ENCODE assay signal across 24 cellular contexts in genomic region chr15:40809051-40809450, GRCh38. TPM values are rescaled to one million over a fixed set of nuclear protein-coding genes. Genes with fewer than 3 reads are reported as not detected.
DNase-seq lines count a peak whose midpoint lies in the region; ATAC-seq, FAIRE-seq and TF ChIP-seq lines count a peak whose summit lies in the region.
"Had no signal": no experiment of that assay in that cellular context is flagged by ENCODE, and none has a peak within 500 bp of the region (broad histone marks: within the 10 kb centered on the region; RNA-seq: fewer than 3 reads in every experiment).

No MANE protein-coding gene starts in this region.

- H3K27ac Mint-ChIP-seq in activated T-cell treated with anti-CD3 and anti-CD28 coated beads, Interleukin-2, amount 50 U/mL, for 72 hours, result no peak overlapping the region
- no peak overlapping the region for H3K27ac Mint-ChIP-seq in activated naive CD8-positive, alpha-beta T cell treated with anti-CD3 and anti-CD28 coated beads for 36 hours
- H3K27ac Mint-ChIP-seq: stimulated activated naive B cell treated with anti-CD40 and anti-IgM and Interleukin-4, amounts not matched to agents 10 μg/mL and 1 μg/mL and 100 μg/mL, for 72 hours had no signal

- BruUV-seq in HepG2 (replicated peaks; lab: Mats Ljungman, UMichigan), result no TSS peak

- H3K27me3 Mint-ChIP-seq in activated T-cell treated with anti-CD3 and anti-CD28 coated beads, Interleukin-2, amount 50 U/mL, for 72 hours (ENCODE audit: low read depth), result no peaks in the 10 kb centered on the region
- H3K27me3 Mint-ChIP-seq in activated naive CD8-positive, alpha-beta T cell treated with anti-CD3 and anti-CD28 coated beads for 36 hours, result no peaks in the 10 kb centered on the region
- H3K27me3 Mint-ChIP-seq: stimulated activated naive B cell treated with anti-CD40 and anti-IgM and Interleukin-4, amounts not matched to agents 10 μg/mL and 1 μg/mL and 100 μg/mL, for 72 hours had no signal

- no peak for FAIRE-seq in HepG2 (lab: Jason Lieb, UNC)
- FAIRE-seq: GM19239 had no signal

- no peak for DNase-seq in activated T-cell treated with anti-CD3 and anti-CD28 coated beads, Interleukin-2, amount 50 U/mL, for 72 hours
- no peak for DNase-seq in activated T-cell treated with anti-CD3 and anti-CD28 coated beads for 4 hours
- DNase-seq in RWPE2 (ENCODE audit: low spot score), result no peak
- DNase-seq in HepG2 (ENCODE audit: low spot score), result no peak
- DNase-seq in activated naive CD8-positive, alpha-beta T cell treated with anti-CD3 and anti-CD28 coated beads for 36 hours, result no peak
- no peak for DNase-seq in AML-193 (lab: John Stamatoyannopoulos, UW)
- DNase-seq in GM19240 (ENCODE audit: insufficient read length, low spot score), result no peak
- DNase-seq: activated CD4-positive, alpha-beta T cell treated with anti-CD3 and anti-CD28 coated beads for 4 hours; brain microvascular endothelial cell; DMS79 treated with DMSO at 0.1 percent for 48 hours; HCEC 1CT; KBM-7; kidney glomerular epithelial cell; NCI-H1092 treated with DMSO at 0.1 percent for 48 hours; NCI-H2107; NCI-H524 treated with DMSO at 0.1 percent for 48 hours; retina; stimulated activated naive B cell treated with anti-CD40 and anti-IgM and Interleukin-4, amounts not matched to agents 10 μg/mL and 1 μg/mL and 100 μg/mL, for 72 hours had no signal

- in situ Hi-C loops in HepG2 (cut with HindIII; ENCODE audit: extremely low pct_ligation_motif_present, low pct_unique_long_range_greater_than_20kb), result no loop called here

- H3K4me1 ChIP-seq in RWPE2 (ENCODE audit: insufficient read depth, poor library complexity, severe bottlenecking) (peaks cover 5% of the 10 kb centered on the region), HepG2 (ENCODE audit: insufficient read depth, low read length) (peaks cover 25% of the 10 kb centered on the region)

- no peaks in the 10 kb centered on the region for H4K20me1 ChIP-seq in HepG2 (ENCODE audit: insufficient read depth, low read length)

- H3K79me2 ChIP-seq in HepG2 (ENCODE audit: insufficient read depth, low read length), result peaks cover 18% of the 10 kb centered on the region

- intact Hi-C loops in HepG2 (cut with micrococcal nuclease; ENCODE audit: unreplicated experiment), result no loop called here

- peaks cover 22% of the 10 kb centered on the region for H3K4me1 Mint-ChIP-seq in activated T-cell treated with anti-CD3 and anti-CD28 coated beads, Interleukin-2, amount 50 U/mL, for 72 hours (ENCODE audit: low read depth)
- H3K4me1 Mint-ChIP-seq in activated naive CD8-positive, alpha-beta T cell treated with anti-CD3 and anti-CD28 coated beads for 36 hours, result peaks cover 16% of the 10 kb centered on the region

- H2AFZ ChIP-seq in HepG2 (ENCODE audit: low read length), result no peak overlapping the region

- TF ChIP-seq CTCF in RWPE2 (IDR thresholded peaks at IDR 0.05; ENCODE audit: poor library complexity, severe bottlenecking), result no peak
- no peak for TF ChIP-seq CTCF in HepG2 (CRISPR knock-in tag; IDR thresholded peaks at IDR 0.05)

- CTCF ChIA-PET in HepG2 (lab: Yijun Ruan, JAX; ENCODE audit: low intra/inter-chr PET ratio, low total read pairs), result no interaction called here

- no peak for ATAC-seq in activated T-cell treated with anti-CD3 and anti-CD28 coated beads, Interleukin-2, amount 50 U/mL, for 72 hours (replicated peaks in 1 of 2)
- ATAC-seq in RWPE2 (ENCODE audit: low read depth) (no peak), HepG2 (no peak), GM21825 (IDR thresholded peaks at IDR 0.05; ENCODE audit: unreplicated experiment) (no peak)
- ATAC-seq: activated naive CD4-positive, alpha-beta T cell treated with anti-CD3 and anti-CD28 coated beads, Interleukin-2, amount 50 U/mL, for 72 hours; stimulated activated naive B cell treated with anti-CD40 and anti-IgM and Interleukin-4, amounts not matched to agents 10 μg/mL and 1 μg/mL and 100 μg/mL, for 72 hours had no signal

- WGBS in HepG2 (ENCODE audit: low lambda C conversion rate), result 95% methylated on average over 4 of the region's 7 CpGs

- H3K4me3 ChIP-seq in RWPE2 (ENCODE audit: severe bottlenecking), result no peak overlapping the region
- H3K4me3 ChIP-seq in HepG2 (replicated peaks in 1 of 3; ENCODE audit: insufficient read depth in 1 of 3, low read depth in 2 of 3, low read length in 3 of 3), result no peak overlapping the region

- no peak for TF ChIP-seq POLR2A in HepG2 (IDR thresholded peaks at IDR 0.05; ENCODE audit: insufficient read depth in 1 of 2, low read depth in 2 of 2, low read length in 2 of 2)

- peak overlapping the region; percentile 18; the same call in 1 of the 2 replicates for H3K4me2 ChIP-seq in HepG2 (ENCODE audit: low read depth, low read length)

- no peaks in the 10 kb centered on the region for H3K9me3 ChIP-seq in RWPE2 (ENCODE audit: severe bottlenecking)
- H3K9me3 ChIP-seq in HepG2 (ENCODE audit: low read length), result no peaks in the 10 kb centered on the region
- H3K9me3 ChIP-seq: neutrophil had no signal

- H3K27me3 ChIP-seq in RWPE2 (ENCODE audit: insufficient read depth, poor library complexity, severe bottlenecking), result no peaks in the 10 kb centered on the region
- H3K27me3 ChIP-seq in HepG2 (ENCODE audit: control insufficient read depth in 1 of 2, insufficient read depth in 2 of 2, low read length in 2 of 2), result no peaks in the 10 kb centered on the region; a peak in 1 of 5 replicates
- H3K27me3 ChIP-seq: brain microvascular endothelial cell, neutrophil had no signal

- peak overlapping the region; percentile 90 to 99 for H3K4me3 Mint-ChIP-seq in activated T-cell treated with anti-CD3 and anti-CD28 coated beads, Interleukin-2, amount 50 U/mL, for 72 hours
- no peak overlapping the region for H3K4me3 Mint-ChIP-seq in activated naive CD8-positive, alpha-beta T cell treated with anti-CD3 and anti-CD28 coated beads for 36 hours

- POLR2A ChIA-PET in HepG2 (lab: Yijun Ruan, JAX), result no interaction called here

- H3K9ac ChIP-seq in HepG2 (ENCODE audit: insufficient read depth, low read depth, low read length), result no peak overlapping the region

- no peak for TF ChIP-seq RAD21 in HepG2 (CRISPR knock-in tag; IDR thresholded peaks at IDR 0.05)

- H3K9me3 Mint-ChIP-seq in activated T-cell treated with anti-CD3 and anti-CD28 coated beads, Interleukin-2, amount 50 U/mL, for 72 hours, result no peaks in the 10 kb centered on the region
- H3K9me3 Mint-ChIP-seq in activated naive CD8-positive, alpha-beta T cell treated with anti-CD3 and anti-CD28 coated beads for 36 hours, result no peaks in the 10 kb centered on the region
- H3K9me3 Mint-ChIP-seq: activated naive CD4-positive, alpha-beta T cell treated with anti-CD3 and anti-CD28 coated beads, Interleukin-2, amount 50 U/mL, for 72 hours; stimulated activated naive B cell treated with anti-CD40 and anti-IgM and Interleukin-4, amounts not matched to agents 10 μg/mL and 1 μg/mL and 100 μg/mL, for 72 hours had no signal

- peaks cover 0 to 7% of the 10 kb centered on the region in 2 donors for H3K36me3 Mint-ChIP-seq in activated T-cell treated with anti-CD3 and anti-CD28 coated beads, Interleukin-2, amount 50 U/mL, for 72 hours (ENCODE audit: insufficient read depth in 2 of 2)
- peaks cover 9% of the 10 kb centered on the region for H3K36me3 Mint-ChIP-seq in activated naive CD8-positive, alpha-beta T cell treated with anti-CD3 and anti-CD28 coated beads for 36 hours

- H3K36me3 ChIP-seq in RWPE2 (ENCODE audit: low read depth) (peaks cover 27% of the 10 kb centered on the region), HepG2 (replicated peaks in 1 of 2; ENCODE audit: control insufficient read depth in 1 of 2, insufficient read depth in 2 of 2, low read length in 2 of 2) (peaks cover 7 to 22% of the 10 kb centered on the region in 2 experiments)

- TF ChIP-seq EP300 in HepG2 (IDR thresholded peaks at IDR 0.05; ENCODE audit: low read depth in 2 of 2, low read length in 2 of 2), result no peak
- TF ChIP-seq EP300 in HepG2 (CRISPR knock-in tag; IDR thresholded peaks at IDR 0.05; ENCODE audit: borderline replicate concordance), result no peak

- H3K27ac ChIP-seq in RWPE2 (ENCODE audit: poor library complexity, severe bottlenecking) (peak overlapping the region; percentile 76), HepG2 (ENCODE audit: extremely low read length, insufficient read depth, low read length) (no peak overlapping the region)
- H3K27ac ChIP-seq: brain microvascular endothelial cell, coronary artery, neutrophil had no signal

RNA-seq across cellular contexts. Expression of gene DNAJC17, which starts 1.8 kb away (rescaled TPM):
- 10 to 100 TPM; 26.3 to 37.3 TPM for total RNA-seq in activated T-cell treated with anti-CD3 and anti-CD28 coated beads, Interleukin-2, amount 50 U/mL, for 72 hours
- total RNA-seq in HepG2 (2016; rRNA removed; fragmentation: Illumina TruSeq; extraction: Trizol), result 26.5 and 30.2 TPM in 2 replicates
- total RNA-seq in HepG2 (2016; cell fraction: cytosol; rRNA removed; fragmentation: Illumina TruSeq; extraction: Trizol; ENCODE audit: low read depth), result 6.4 and 7.8 TPM in 2 replicates
- 30.1 and 30.4 TPM in 2 replicates for total RNA-seq in HepG2 (2016; cell fraction: insoluble cytoplasmic fraction; rRNA removed; fragmentation: Illumina TruSeq; extraction: Trizol)
- 7.4 and 8.6 TPM in 2 replicates for total RNA-seq in HepG2 (2016; cell fraction: membrane; rRNA removed; fragmentation: Illumina TruSeq; extraction: Trizol)
- total RNA-seq in HepG2 (2016; cell fraction: nucleus; rRNA removed; fragmentation: Illumina TruSeq; extraction: Trizol), result 17.9 and 19.3 TPM in 2 replicates
- polyA plus RNA-seq in HepG2 (2011; rRNA removed), result 22.2 and 23.0 TPM in 2 replicates
- 25.4 and 31.1 TPM in 2 replicates for polyA plus RNA-seq in HepG2 (2011; cell fraction: cytosol; rRNA removed)
- polyA plus RNA-seq in HepG2 (2011; cell fraction: nucleus; rRNA removed), result 71.0 and 88.9 TPM in 2 replicates
- polyA plus RNA-seq in HepG2 (2012), result 15.6 and 17.8 TPM in 2 replicates
- polyA plus RNA-seq in HepG2 (2016; cell fraction: cytosol; fragmentation: Illumina TruSeq; extraction: Trizol; ENCODE audit: low read depth), result 4.4 TPM in 2 replicates
- 27.5 and 28.1 TPM in 2 replicates for polyA plus RNA-seq in HepG2 (2016; cell fraction: insoluble cytoplasmic fraction; fragmentation: Illumina TruSeq; extraction: Trizol; ENCODE audit: low read depth)
- 3.8 and 5.1 TPM in 2 replicates for polyA plus RNA-seq in HepG2 (2016; cell fraction: membrane; fragmentation: Illumina TruSeq; extraction: Trizol; ENCODE audit: low read depth)
- 36.5 and 39.9 TPM in 2 replicates for polyA plus RNA-seq in HepG2 (2016; cell fraction: nucleus; fragmentation: Illumina TruSeq; extraction: Trizol; ENCODE audit: insufficient read depth, low read depth)
- 9.9 and 24.8 TPM in 2 replicates for polyA minus RNA-seq in HepG2 (2011; rRNA and poly(A)+ RNA removed; ENCODE audit: low replicate concordance)
- 5.3 and 10.7 TPM in 2 replicates for polyA minus RNA-seq in HepG2 (2011; cell fraction: cytosol; rRNA and poly(A)+ RNA removed)
- 27.2 and 33.7 TPM in 2 replicates for polyA minus RNA-seq in HepG2 (2011; cell fraction: nucleus; rRNA and poly(A)+ RNA removed)
- 10 to 100 TPM; 39.8 to 41.7 TPM for total RNA-seq in activated naive CD8-positive, alpha-beta T cell treated with anti-CD3 and anti-CD28 coated beads for 36 hours

RNA-seq across cellular contexts. Expression of gene ZFYVE19, which starts 2.2 kb away (rescaled TPM):
- 10 to 100 TPM; 24.1 to 29.8 TPM for total RNA-seq in activated T-cell treated with anti-CD3 and anti-CD28 coated beads, Interleukin-2, amount 50 U/mL, for 72 hours
- total RNA-seq in HepG2 (2016; rRNA removed; fragmentation: Illumina TruSeq; extraction: Trizol), result 19.2 and 23.3 TPM in 2 replicates
- 8.3 and 9.4 TPM in 2 replicates for total RNA-seq in HepG2 (2016; cell fraction: cytosol; rRNA removed; fragmentation: Illumina TruSeq; extraction: Trizol; ENCODE audit: low read depth)
- total RNA-seq in HepG2 (2016; cell fraction: insoluble cytoplasmic fraction; rRNA removed; fragmentation: Illumina TruSeq; extraction: Trizol), result 18.8 and 22.2 TPM in 2 replicates
- 14.4 and 14.9 TPM in 2 replicates for total RNA-seq in HepG2 (2016; cell fraction: membrane; rRNA removed; fragmentation: Illumina TruSeq; extraction: Trizol)
- 20.2 and 21.1 TPM in 2 replicates for total RNA-seq in HepG2 (2016; cell fraction: nucleus; rRNA removed; fragmentation: Illumina TruSeq; extraction: Trizol)
- 44.0 and 55.3 TPM in 2 replicates for polyA plus RNA-seq in HepG2 (2011; rRNA removed)
- polyA plus RNA-seq in HepG2 (2011; cell fraction: cytosol; rRNA removed), result 40.1 and 40.5 TPM in 2 replicates
- polyA plus RNA-seq in HepG2 (2011; cell fraction: nucleus; rRNA removed), result 167 and 208 TPM in 2 replicates
- 19.2 and 22.5 TPM in 2 replicates for polyA plus RNA-seq in HepG2 (2012)
- polyA plus RNA-seq in HepG2 (2016; cell fraction: cytosol; fragmentation: Illumina TruSeq; extraction: Trizol; ENCODE audit: low read depth), result 6.8 and 9.0 TPM in 2 replicates
- 21.3 TPM in 2 replicates for polyA plus RNA-seq in HepG2 (2016; cell fraction: insoluble cytoplasmic fraction; fragmentation: Illumina TruSeq; extraction: Trizol; ENCODE audit: low read depth)
- 11.2 and 14.4 TPM in 2 replicates for polyA plus RNA-seq in HepG2 (2016; cell fraction: membrane; fragmentation: Illumina TruSeq; extraction: Trizol; ENCODE audit: low read depth)
- polyA plus RNA-seq in HepG2 (2016; cell fraction: nucleus; fragmentation: Illumina TruSeq; extraction: Trizol; ENCODE audit: insufficient read depth, low read depth), result 60.8 and 65.3 TPM in 2 replicates
- 25.9 and 65.3 TPM in 2 replicates for polyA minus RNA-seq in HepG2 (2011; rRNA and poly(A)+ RNA removed; ENCODE audit: low replicate concordance)
- 7.5 and 9.9 TPM in 2 replicates for polyA minus RNA-seq in HepG2 (2011; cell fraction: cytosol; rRNA and poly(A)+ RNA removed)
- 24.6 and 30.2 TPM in 2 replicates for polyA minus RNA-seq in HepG2 (2011; cell fraction: nucleus; rRNA and poly(A)+ RNA removed)
- 10 to 100 TPM; 20.1 to 20.8 TPM for total RNA-seq in activated naive CD8-positive, alpha-beta T cell treated with anti-CD3 and anti-CD28 coated beads for 36 hours

RNA-seq across cellular contexts. Expression of gene PPP1R14D, which starts 19.5 kb away (rescaled TPM):
- total RNA-seq in activated T-cell treated with anti-CD3 and anti-CD28 coated beads, Interleukin-2, amount 50 U/mL, for 72 hours, result not detected
- total RNA-seq in HepG2 (2016; rRNA removed; fragmentation: Illumina TruSeq; extraction: Trizol), result 0.49 and 0.53 TPM in 2 replicates
- not detected in 2 replicates for total RNA-seq in HepG2 (2016; cell fraction: cytosol; rRNA removed; fragmentation: Illumina TruSeq; extraction: Trizol; ENCODE audit: low read depth)
- total RNA-seq in HepG2 (2016; cell fraction: insoluble cytoplasmic fraction; rRNA removed; fragmentation: Illumina TruSeq; extraction: Trizol), result 0.52 and 0.55 TPM in 2 replicates
- total RNA-seq in HepG2 (2016; cell fraction: membrane; rRNA removed; fragmentation: Illumina TruSeq; extraction: Trizol), result 0.34 TPM in 2 replicates
- not detected in 2 replicates for total RNA-seq in HepG2 (2016; cell fraction: nucleus; rRNA removed; fragmentation: Illumina TruSeq; extraction: Trizol)
- 0.47 and 0.55 TPM in 2 replicates for polyA plus RNA-seq in HepG2 (2011; rRNA removed)
- 0.81 and 0.82 TPM in 2 replicates for polyA plus RNA-seq in HepG2 (2011; cell fraction: cytosol; rRNA removed)
- polyA plus RNA-seq in HepG2 (2011; cell fraction: nucleus; rRNA removed), result 0.35 and 0.62 TPM in 2 replicates
- polyA plus RNA-seq in HepG2 (2012), result 0.68 TPM in 2 replicates
- polyA plus RNA-seq in HepG2 (2016; cell fraction: cytosol; fragmentation: Illumina TruSeq; extraction: Trizol; ENCODE audit: low read depth), result not detected in 2 replicates
- 0.46 and 0.48 TPM in 2 replicates for polyA plus RNA-seq in HepG2 (2016; cell fraction: insoluble cytoplasmic fraction; fragmentation: Illumina TruSeq; extraction: Trizol; ENCODE audit: low read depth)
- not detected in 2 replicates for polyA plus RNA-seq in HepG2 (2016; cell fraction: membrane; fragmentation: Illumina TruSeq; extraction: Trizol; ENCODE audit: low read depth)
- not detected in 2 replicates for polyA plus RNA-seq in HepG2 (2016; cell fraction: nucleus; fragmentation: Illumina TruSeq; extraction: Trizol; ENCODE audit: insufficient read depth, low read depth)
- polyA minus RNA-seq in HepG2 (2011; rRNA and poly(A)+ RNA removed; ENCODE audit: low replicate concordance), result 0.21 TPM in 1 of 2 replicates, not detected in the other
- polyA minus RNA-seq in HepG2 (2011; cell fraction: cytosol; rRNA and poly(A)+ RNA removed), result not detected in 2 replicates
- polyA minus RNA-seq in HepG2 (2011; cell fraction: nucleus; rRNA and poly(A)+ RNA removed), result 0.87 TPM in 1 of 2 replicates, not detected in the other
- not detected for total RNA-seq in activated naive CD8-positive, alpha-beta T cell treated with anti-CD3 and anti-CD28 coated beads for 36 hours
- total RNA-seq: activated naive CD4-positive, alpha-beta T cell treated with anti-CD3 and anti-CD28 coated beads, Interleukin-2, amount 50 U/mL, for 72 hours; fibroblast of villous mesenchyme had no signal

RNA-seq across cellular contexts. Expression of gene SPINT1, which starts 34.8 kb away (rescaled TPM):
- total RNA-seq in activated T-cell treated with anti-CD3 and anti-CD28 coated beads, Interleukin-2, amount 50 U/mL, for 72 hours, result 10 to 100 TPM; 17.3 to 19.4 TPM
- total RNA-seq in HepG2 (2016; rRNA removed; fragmentation: Illumina TruSeq; extraction: Trizol), result 0.45 and 0.49 TPM in 2 replicates
- 0.10 and 0.44 TPM in 2 replicates for total RNA-seq in HepG2 (2016; cell fraction: cytosol; rRNA removed; fragmentation: Illumina TruSeq; extraction: Trizol; ENCODE audit: low read depth)
- 0.21 and 0.50 TPM in 2 replicates for total RNA-seq in HepG2 (2016; cell fraction: insoluble cytoplasmic fraction; rRNA removed; fragmentation: Illumina TruSeq; extraction: Trizol)
- total RNA-seq in HepG2 (2016; cell fraction: membrane; rRNA removed; fragmentation: Illumina TruSeq; extraction: Trizol), result 0.14 and 0.25 TPM in 2 replicates
- total RNA-seq in HepG2 (2016; cell fraction: nucleus; rRNA removed; fragmentation: Illumina TruSeq; extraction: Trizol), result 0.88 and 2.1 TPM in 2 replicates
- polyA plus RNA-seq in HepG2 (2011; rRNA removed), result 2.5 and 2.8 TPM in 2 replicates
- 3.4 and 3.9 TPM in 2 replicates for polyA plus RNA-seq in HepG2 (2011; cell fraction: cytosol; rRNA removed)
- polyA plus RNA-seq in HepG2 (2011; cell fraction: nucleus; rRNA removed), result 7.6 and 10.2 TPM in 2 replicates
- polyA plus RNA-seq in HepG2 (2012), result 2.7 and 2.9 TPM in 2 replicates
- 0.20 and 0.25 TPM in 2 replicates for polyA plus RNA-seq in HepG2 (2016; cell fraction: cytosol; fragmentation: Illumina TruSeq; extraction: Trizol; ENCODE audit: low read depth)
- 0.21 and 0.37 TPM in 2 replicates for polyA plus RNA-seq in HepG2 (2016; cell fraction: insoluble cytoplasmic fraction; fragmentation: Illumina TruSeq; extraction: Trizol; ENCODE audit: low read depth)
- polyA plus RNA-seq in HepG2 (2016; cell fraction: membrane; fragmentation: Illumina TruSeq; extraction: Trizol; ENCODE audit: low read depth), result 0.24 and 0.43 TPM in 2 replicates
- 3.0 TPM in 2 replicates for polyA plus RNA-seq in HepG2 (2016; cell fraction: nucleus; fragmentation: Illumina TruSeq; extraction: Trizol; ENCODE audit: insufficient read depth, low read depth)
- 0.37 and 3.2 TPM in 2 replicates for polyA minus RNA-seq in HepG2 (2011; rRNA and poly(A)+ RNA removed; ENCODE audit: low replicate concordance)
- polyA minus RNA-seq in HepG2 (2011; cell fraction: cytosol; rRNA and poly(A)+ RNA removed), result 2.2 TPM in 2 replicates
- 1.0 and 2.6 TPM in 2 replicates for polyA minus RNA-seq in HepG2 (2011; cell fraction: nucleus; rRNA and poly(A)+ RNA removed)
- 1 to 10 TPM; 3.4 to 3.5 TPM for total RNA-seq in activated naive CD8-positive, alpha-beta T cell treated with anti-CD3 and anti-CD28 coated beads for 36 hours

RNA-seq across cellular contexts. Expression of gene C15orf62, which starts 39.3 kb away (rescaled TPM):
- total RNA-seq in activated T-cell treated with anti-CD3 and anti-CD28 coated beads, Interleukin-2, amount 50 U/mL, for 72 hours, result 1 to 10 TPM; 1.6 to 1.7 TPM
- 0.34 and 0.51 TPM in 2 replicates for total RNA-seq in HepG2 (2016; rRNA removed; fragmentation: Illumina TruSeq; extraction: Trizol)
- not detected in 2 replicates for total RNA-seq in HepG2 (2016; cell fraction: cytosol; rRNA removed; fragmentation: Illumina TruSeq; extraction: Trizol; ENCODE audit: low read depth)
- 0.24 and 0.67 TPM in 2 replicates for total RNA-seq in HepG2 (2016; cell fraction: insoluble cytoplasmic fraction; rRNA removed; fragmentation: Illumina TruSeq; extraction: Trizol)
- total RNA-seq in HepG2 (2016; cell fraction: membrane; rRNA removed; fragmentation: Illumina TruSeq; extraction: Trizol), result 0.12 and 0.14 TPM in 2 replicates
- total RNA-seq in HepG2 (2016; cell fraction: nucleus; rRNA removed; fragmentation: Illumina TruSeq; extraction: Trizol), result 0.97 and 1.1 TPM in 2 replicates
- polyA plus RNA-seq in HepG2 (2011; rRNA removed), result 1.0 and 1.1 TPM in 2 replicates
- 0.38 and 0.59 TPM in 2 replicates for polyA plus RNA-seq in HepG2 (2011; cell fraction: cytosol; rRNA removed)
- 2.6 and 3.2 TPM in 2 replicates for polyA plus RNA-seq in HepG2 (2011; cell fraction: nucleus; rRNA removed)
- 1.3 and 1.5 TPM in 2 replicates for polyA plus RNA-seq in HepG2 (2012)
- not detected in 2 replicates for polyA plus RNA-seq in HepG2 (2016; cell fraction: cytosol; fragmentation: Illumina TruSeq; extraction: Trizol; ENCODE audit: low read depth)
- 0.23 and 0.52 TPM in 2 replicates for polyA plus RNA-seq in HepG2 (2016; cell fraction: insoluble cytoplasmic fraction; fragmentation: Illumina TruSeq; extraction: Trizol; ENCODE audit: low read depth)
- 0.17 and 0.19 TPM in 2 replicates for polyA plus RNA-seq in HepG2 (2016; cell fraction: membrane; fragmentation: Illumina TruSeq; extraction: Trizol; ENCODE audit: low read depth)
- 1.7 and 2.1 TPM in 2 replicates for polyA plus RNA-seq in HepG2 (2016; cell fraction: nucleus; fragmentation: Illumina TruSeq; extraction: Trizol; ENCODE audit: insufficient read depth, low read depth)
- 1.5 and 2.1 TPM in 2 replicates for polyA minus RNA-seq in HepG2 (2011; rRNA and poly(A)+ RNA removed; ENCODE audit: low replicate concordance)
- polyA minus RNA-seq in HepG2 (2011; cell fraction: cytosol; rRNA and poly(A)+ RNA removed), result 0.26 and 0.30 TPM in 2 replicates
- polyA minus RNA-seq in HepG2 (2011; cell fraction: nucleus; rRNA and poly(A)+ RNA removed), result 2.8 and 3.6 TPM in 2 replicates
- total RNA-seq in activated naive CD8-positive, alpha-beta T cell treated with anti-CD3 and anti-CD28 coated beads for 36 hours, result under 1 TPM; 0.43 to 0.50 TPM
- total RNA-seq: fibroblast of villous mesenchyme had no signal
